In the genomic region with DNA sequence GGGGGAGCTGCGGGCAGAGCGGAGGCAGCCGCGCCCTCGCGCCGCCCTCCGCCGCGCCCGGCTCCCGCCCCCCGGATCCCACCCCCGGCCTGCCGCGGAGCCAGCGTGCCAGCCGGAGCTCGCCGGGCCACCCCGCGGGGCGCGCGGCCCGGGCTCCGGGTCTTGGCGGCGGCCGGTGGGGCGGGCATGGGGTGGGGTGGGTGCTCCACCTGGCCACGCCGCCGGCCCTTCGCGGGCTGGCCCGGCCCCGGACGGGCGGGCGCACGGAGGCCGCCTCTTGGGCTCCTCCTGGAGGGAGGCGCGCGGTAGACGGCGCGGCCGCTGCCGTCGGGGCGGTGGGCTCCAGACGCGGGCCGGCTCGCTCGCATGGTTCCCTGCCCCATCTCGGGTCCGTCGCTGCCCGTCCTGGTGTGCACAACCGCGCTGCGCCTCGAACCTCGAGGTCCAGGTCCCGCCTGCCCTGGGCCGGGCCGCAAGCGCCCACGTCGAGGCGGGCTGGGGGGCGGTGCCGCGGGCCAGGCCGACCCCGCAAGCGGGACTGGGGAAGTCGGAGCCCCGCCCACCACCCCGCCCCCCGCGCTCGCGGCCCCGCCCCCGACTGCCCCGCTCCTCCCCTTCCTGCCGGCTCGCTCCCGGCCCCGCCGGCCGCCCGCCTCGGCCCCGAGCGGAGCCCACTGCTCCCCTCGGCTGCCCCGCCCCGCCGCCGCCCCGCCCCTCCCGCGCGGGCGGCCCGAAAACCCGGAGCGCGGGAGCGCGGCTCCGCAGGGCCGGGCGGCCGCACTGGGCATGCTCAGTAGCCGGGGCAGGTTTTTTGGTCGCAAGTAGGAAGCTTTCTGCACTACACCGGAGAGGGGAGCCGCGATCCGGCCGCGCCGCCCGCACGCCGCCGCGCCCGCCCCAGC, we compare ENCODE assay signal across 1 cellular context.
TF ChIP-seq lines count a peak whose summit lies in the region.

Gene CDYL (plus strand): TSS at position 814 of the 902 bp plus-strand sequence. CDS start 380 bp downstream, outside the sequence.

TF ChIP-seq in HepG2, 621 proteins besides CTCF, POLR2A, EP300 and RAD21 (continued from another document and continues in another):
- TF ChIP-seq SALL2 (CRISPR knock-in tag; IDR thresholded peaks at IDR 0.05), result peak; percentile 55; the same call in 1 of the 2 replicates
- no peak for TF ChIP-seq MLLT10 (CRISPR knock-in tag; IDR thresholded peaks at IDR 0.05)
- TF ChIP-seq FOXP1 (IDR thresholded peaks at IDR 0.05), result no peak
- no peak for TF ChIP-seq FOXP1 (CRISPR knock-in tag; IDR thresholded peaks at IDR 0.05)
- TF ChIP-seq ZNF253 (CRISPR knock-in tag; IDR thresholded peaks at IDR 0.05; ENCODE audit: borderline replicate concordance), result no peak
- no peak for TF ChIP-seq HNRNPL (IDR thresholded peaks at IDR 0.05; ENCODE audit: low read depth, low read length)
- TF ChIP-seq ZSCAN22 (CRISPR knock-in tag; IDR thresholded peaks at IDR 0.05), result no peak
- TF ChIP-seq ZEB1 (IDR thresholded peaks at IDR 0.05; ENCODE audit: insufficient replicate concordance, low read depth), result no peak
- TF ChIP-seq THAP7 (CRISPR knock-in tag; IDR thresholded peaks at IDR 0.05), result no peak
- TF ChIP-seq ZNF317 (CRISPR knock-in tag; IDR thresholded peaks at IDR 0.05), result no peak
- no peak for TF ChIP-seq ZSCAN30 (CRISPR knock-in tag; IDR thresholded peaks at IDR 0.05)
- 0 out of 2 replicates have a peak, but pooled peaks have one; percentile 7 for TF ChIP-seq ELF3 (CRISPR knock-in tag; IDR thresholded peaks at IDR 0.05)
- 0 out of 2 replicates have a peak, but pooled peaks have one; percentile 61 for TF ChIP-seq ZHX1 (CRISPR knock-in tag; IDR thresholded peaks at IDR 0.05; ENCODE audit: low read depth)
- no peak for TF ChIP-seq ZNF879 (CRISPR knock-in tag; IDR thresholded peaks at IDR 0.05)
- TF ChIP-seq CCAR2 (optimal IDR thresholded peaks at IDR 0.05; ENCODE audit: low read depth, low read length), result no peak
- TF ChIP-seq ZNF878 (CRISPR knock-in tag; IDR thresholded peaks at IDR 0.05), result no peak
- no peak for TF ChIP-seq TEAD2 (CRISPR knock-in tag; IDR thresholded peaks at IDR 0.05)
- TF ChIP-seq KDM2A (CRISPR knock-in tag; IDR thresholded peaks at IDR 0.05; ENCODE audit: borderline replicate concordance, low read depth), result peak; percentile 45; the same call in 1 of the 2 replicates
- TF ChIP-seq CREBL2 (CRISPR knock-in tag; IDR thresholded peaks at IDR 0.05; ENCODE audit: borderline replicate concordance), result no peak
- no peak for TF ChIP-seq SIN3B (IDR thresholded peaks at IDR 0.05; ENCODE audit: low read length)
- TF ChIP-seq ZNF207 (IDR thresholded peaks at IDR 0.05; ENCODE audit: borderline replicate concordance), result no peak
- no peak for TF ChIP-seq KDM5A (IDR thresholded peaks at IDR 0.05; ENCODE audit: borderline replicate concordance, low read length)
- TF ChIP-seq, protein P1, sequence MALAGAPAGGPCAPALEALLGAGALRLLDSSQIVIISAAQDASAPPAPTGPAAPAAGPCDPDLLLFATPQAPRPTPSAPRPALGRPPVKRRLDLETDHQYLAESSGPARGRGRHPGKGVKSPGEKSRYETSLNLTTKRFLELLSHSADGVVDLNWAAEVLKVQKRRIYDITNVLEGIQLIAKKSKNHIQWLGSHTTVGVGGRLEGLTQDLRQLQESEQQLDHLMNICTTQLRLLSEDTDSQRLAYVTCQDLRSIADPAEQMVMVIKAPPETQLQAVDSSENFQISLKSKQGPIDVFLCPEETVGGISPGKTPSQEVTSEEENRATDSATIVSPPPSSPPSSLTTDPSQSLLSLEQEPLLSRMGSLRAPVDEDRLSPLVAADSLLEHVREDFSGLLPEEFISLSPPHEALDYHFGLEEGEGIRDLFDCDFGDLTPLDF (CRISPR knock-in tag; IDR thresholded peaks at IDR 0.05), result no peak
- no peak for TF ChIP-seq JUND (CRISPR knock-in tag; IDR thresholded peaks at IDR 0.05)
- TF ChIP-seq FOXC1 (CRISPR knock-in tag; IDR thresholded peaks at IDR 0.05; ENCODE audit: borderline replicate concordance), result 0 out of 2 replicates have a peak, but pooled peaks have one; percentile 53
- no peak for TF ChIP-seq RXRB (CRISPR knock-in tag; IDR thresholded peaks at IDR 0.05; ENCODE audit: borderline replicate concordance)
- no peak for TF ChIP-seq ZNF205 (CRISPR knock-in tag; IDR thresholded peaks at IDR 0.05)
- no peak for TF ChIP-seq ZNF788 (CRISPR knock-in tag; IDR thresholded peaks at IDR 0.05; ENCODE audit: borderline replicate concordance)
- TF ChIP-seq ZNF382 (CRISPR knock-in tag; IDR thresholded peaks at IDR 0.05; ENCODE audit: borderline replicate concordance), result no peak
- TF ChIP-seq KDM3A (CRISPR knock-in tag; IDR thresholded peaks at IDR 0.05; ENCODE audit: low read depth), result no peak
- peak; percentile 61 for TF ChIP-seq SPEN (CRISPR knock-in tag; IDR thresholded peaks at IDR 0.05; ENCODE audit: low read depth)
- no peak for TF ChIP-seq ZNF335 (CRISPR knock-in tag; IDR thresholded peaks at IDR 0.05)
- TF ChIP-seq MEF2D (CRISPR knock-in tag; IDR thresholded peaks at IDR 0.05), result no peak
- TF ChIP-seq SMC3 (IDR thresholded peaks at IDR 0.05; ENCODE audit: low read length), result no peak
- no peak for TF ChIP-seq ZNF713 (CRISPR knock-in tag; IDR thresholded peaks at IDR 0.05)
- no peak for TF ChIP-seq ZNF567 (CRISPR knock-in tag; IDR thresholded peaks at IDR 0.05; ENCODE audit: borderline replicate concordance)
- TF ChIP-seq PRPF4 (IDR thresholded peaks at IDR 0.05; ENCODE audit: low read depth, low read length, poor library complexity, severe bottlenecking), result no peak
- TF ChIP-seq AGO1 (IDR thresholded peaks at IDR 0.05; ENCODE audit: low read depth, low read length, poor library complexity, severe bottlenecking), result no peak
- TF ChIP-seq NFRKB (IDR thresholded peaks at IDR 0.05), result no peak
- no peak for TF ChIP-seq EZH2 (conservative IDR thresholded peaks at IDR 0.05; ENCODE audit: low read depth, low read length)
- TF ChIP-seq TCF7L2 (IDR thresholded peaks at IDR 0.05; ENCODE audit: low read depth, low read length), result no peak
- no peak for TF ChIP-seq PHB2 (IDR thresholded peaks at IDR 0.05; ENCODE audit: partially characterized antibody)
- no peak for TF ChIP-seq ZNF773 (CRISPR knock-in tag; IDR thresholded peaks at IDR 0.05; ENCODE audit: borderline replicate concordance)
- TF ChIP-seq KLF13 (CRISPR knock-in tag; IDR thresholded peaks at IDR 0.05), result no peak
- no peak for TF ChIP-seq ZSCAN20 (CRISPR knock-in tag; IDR thresholded peaks at IDR 0.05; ENCODE audit: borderline replicate concordance)
- no peak for TF ChIP-seq GLMP (CRISPR knock-in tag; IDR thresholded peaks at IDR 0.05; ENCODE audit: borderline replicate concordance)
- no peak for TF ChIP-seq TCF7 (IDR thresholded peaks at IDR 0.05; ENCODE audit: low read depth)
- no peak for TF ChIP-seq SOX6 (IDR thresholded peaks at IDR 0.05)
- no peak for TF ChIP-seq SOX6 (CRISPR knock-in tag; IDR thresholded peaks at IDR 0.05)
- no peak for TF ChIP-seq NCOA1 (CRISPR knock-in tag; IDR thresholded peaks at IDR 0.05)
- TF ChIP-seq SMAD1 (CRISPR knock-in tag; IDR thresholded peaks at IDR 0.05; ENCODE audit: borderline replicate concordance, low read depth), result no peak
- TF ChIP-seq ZNF407 (CRISPR knock-in tag; IDR thresholded peaks at IDR 0.05; ENCODE audit: not compliant biosample characterization), result no peak
- TF ChIP-seq, protein P2, sequence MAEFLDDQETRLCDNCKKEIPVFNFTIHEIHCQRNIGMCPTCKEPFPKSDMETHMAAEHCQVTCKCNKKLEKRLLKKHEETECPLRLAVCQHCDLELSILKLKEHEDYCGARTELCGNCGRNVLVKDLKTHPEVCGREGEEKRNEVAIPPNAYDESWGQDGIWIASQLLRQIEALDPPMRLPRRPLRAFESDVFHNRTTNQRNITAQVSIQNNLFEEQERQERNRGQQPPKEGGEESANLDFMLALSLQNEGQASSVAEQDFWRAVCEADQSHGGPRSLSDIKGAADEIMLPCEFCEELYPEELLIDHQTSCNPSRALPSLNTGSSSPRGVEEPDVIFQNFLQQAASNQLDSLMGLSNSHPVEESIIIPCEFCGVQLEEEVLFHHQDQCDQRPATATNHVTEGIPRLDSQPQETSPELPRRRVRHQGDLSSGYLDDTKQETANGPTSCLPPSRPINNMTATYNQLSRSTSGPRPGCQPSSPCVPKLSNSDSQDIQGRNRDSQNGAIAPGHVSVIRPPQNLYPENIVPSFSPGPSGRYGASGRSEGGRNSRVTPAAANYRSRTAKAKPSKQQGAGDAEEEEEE (CRISPR knock-in tag; IDR thresholded peaks at IDR 0.05; ENCODE audit: borderline replicate concordance), result no peak
- TF ChIP-seq ZNF34 (CRISPR knock-in tag; IDR thresholded peaks at IDR 0.05; ENCODE audit: borderline replicate concordance), result no peak
